In the genomic region with DNA sequence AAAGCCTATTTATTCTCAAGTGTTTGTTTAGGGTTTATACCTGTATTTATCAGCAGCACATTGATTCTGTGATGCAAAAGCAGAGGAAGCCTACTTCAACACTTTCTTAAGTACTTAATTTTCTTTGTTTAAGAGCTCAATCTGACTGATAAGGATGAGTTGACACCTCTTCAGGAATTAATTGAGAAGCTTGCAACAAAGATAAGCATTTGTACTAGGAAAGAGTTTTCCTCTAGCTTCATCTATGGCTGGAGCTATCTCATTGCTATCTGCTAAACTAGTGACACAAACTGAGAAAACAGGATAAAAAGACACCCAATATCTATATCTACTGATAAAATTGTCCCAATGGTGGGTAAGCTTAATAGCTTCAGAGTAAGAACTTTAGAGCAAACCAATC, we compare ENCODE assay signal across 25 cellular contexts.
"Had no signal": no experiment of that assay in that cellular context is flagged by ENCODE, and none has a peak within 500 bp of the region (broad histone marks: within the 10 kb centered on the region; RNA-seq: fewer than 3 reads in every experiment).

No MANE protein-coding gene starts in this region.

- H3K27ac ChIP-seq: SJSA1 had no signal

- H3K36me3 Mint-ChIP-seq: T-cell had no signal

- DNase-seq: IMR-90, Kasumi-1, KG1, MM.1S, NCI-H1092 treated with DMSO at 0.1 percent for 48 hours, NCI-H1436, NCI-H1694 treated with DMSO at 0.1 percent for 48 hours, NCI-H1930, NCI-H2081, NCI-H2107, NCI-H2171 treated with DMSO at 0.1 percent for 48 hours, NCI-H345, NCI-H446 treated with DMSO at 0.1 percent for 48 hours, NCI-H510A treated with DMSO at 0.1 percent for 48 hours, NCI-H526, NCI-H774, Right ventricle myocardium superior, RPMI8226, SIG-M5, SK-N-SH, SW 1271, T-cell had no signal

- ATAC-seq: HepG2, T-cell had no signal

- H3K4me3 ChIP-seq: SJSA1 had no signal

- H3K4me3 Mint-ChIP-seq: T-cell; T-helper 1 cell treated with Interleukin-12 subunit alpha and Interleukin-12 subunit beta and Interleukin-4 antibody, amounts not matched to agents 30 μg/mL and 1 μg/mL, for 36 hours had no signal

- H3K4me1 Mint-ChIP-seq: T-cell had no signal

- H3K27ac Mint-ChIP-seq: T-cell; T-helper 1 cell treated with Interleukin-12 subunit alpha and Interleukin-12 subunit beta and Interleukin-4 antibody, amounts not matched to agents 30 μg/mL and 1 μg/mL, for 36 hours had no signal

- H3K9ac ChIP-seq: SK-N-SH had no signal

- H3K27me3 Mint-ChIP-seq: T-cell had no signal

- H3K9me3 ChIP-seq: SJSA1, SK-N-SH had no signal

- H3K36me3 ChIP-seq: SJSA1 had no signal
